Comparison of ENCODE assay signal across 8 cellular contexts in the genomic region with DNA sequence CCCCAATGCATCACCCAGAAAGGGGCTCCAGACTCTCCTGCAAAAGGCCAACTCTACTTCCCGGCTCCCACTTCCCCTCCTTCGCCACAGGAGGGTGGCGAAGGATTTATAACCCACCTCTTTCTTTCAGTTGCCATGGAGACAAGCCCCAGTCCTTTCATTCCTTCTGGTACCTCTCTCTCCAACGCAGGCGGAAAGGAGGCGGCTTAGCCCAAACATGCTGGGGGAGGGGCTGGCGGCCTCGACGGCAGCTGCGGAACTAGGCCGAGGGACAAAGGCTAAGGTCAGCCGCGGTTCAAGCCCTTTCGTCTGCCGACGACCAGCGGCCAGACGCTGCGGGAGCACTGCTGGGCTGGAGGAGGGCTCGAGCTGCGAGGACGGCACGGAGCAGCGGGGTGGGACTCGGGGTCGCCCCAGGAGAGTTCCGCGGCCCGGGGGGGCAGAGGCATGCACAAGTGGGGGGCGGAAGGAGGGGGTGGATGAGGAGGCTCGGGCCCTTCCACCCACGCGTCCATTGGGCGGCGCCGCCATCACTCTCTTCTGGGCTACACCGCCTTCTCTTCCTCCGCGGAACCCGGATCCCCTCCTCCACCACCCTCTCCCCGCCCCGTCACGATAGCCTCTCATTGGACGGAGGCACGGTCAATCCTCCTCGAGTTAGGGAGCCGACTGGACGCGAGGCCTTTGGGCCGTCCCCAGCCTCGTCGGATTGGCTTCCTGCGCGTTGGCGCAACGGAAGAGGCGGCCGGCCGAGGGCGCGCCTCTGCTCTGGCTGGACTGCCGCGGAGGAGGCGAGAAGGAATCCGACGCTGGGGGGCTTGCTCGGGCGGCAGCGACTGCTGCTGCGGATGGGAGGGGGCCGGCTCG. TPM values are rescaled to one million over a fixed set of nuclear protein-coding genes. Genes with fewer than 3 reads are reported as not detected.
A peak's percentile ranks its signal among the peaks of the same experiment; 100 is the strongest.
DNase-seq lines count a peak whose midpoint lies in the region; ATAC-seq and TF ChIP-seq lines count a peak whose summit lies in the region.

A gene (plus strand): TSS at position 766 of the 867 bp plus-strand sequence.

- H3K4me1 ChIP-seq in lung (ENCODE audit: control insufficient read depth in 2 of 2, insufficient read depth in 2 of 2, low read length in 2 of 2), result peaks cover 12 to 15% of the 10 kb centered on the region in 2 donors

- WGBS in lung, 2 donors, result 0% methylated on average over 61 to 72 of the region's 72 CpGs

- ATAC-seq in lung (ENCODE audit: insufficient read depth, low FRiP score), result peak; percentile 98

- no peaks in the 10 kb centered on the region for H3K9me3 ChIP-seq in lung (ENCODE audit: control insufficient read depth in 2 of 2, insufficient read depth in 1 of 2, low read length in 1 of 2)

- H3K4me3 ChIP-seq in lung, result peak within 1 kb of the TSS; percentile 97

- H3K27ac ChIP-seq in lung (ENCODE audit: low read depth in 1 of 2, low read length in 1 of 2), result peak within 1 kb of the TSS; percentile 95 to 98

- no peaks in the 10 kb centered on the region for H3K36me3 ChIP-seq in lung (ENCODE audit: control insufficient read depth in 2 of 2, insufficient read depth in 2 of 2, low read length in 2 of 2)

- DNase-seq in COR-L47 (lab: John Stamatoyannopoulos, UW) (peak; percentile 99), GM20000 (ENCODE audit: low spot score) (peak; percentile 99), HT-29 (ENCODE audit: low spot score) (peak; percentile 98), lung (ENCODE audit: low spot score) (peak; percentile 100)
- DNase-seq in NK-92 treated with Interleukin-12 subunit alpha and Interleukin-12 subunit beta, amount 100 ng/mL, for 24 hours (lab: John Stamatoyannopoulos, UW), result peak; percentile 98
- peak; percentile 98 for DNase-seq in activated CD8-positive, alpha-beta memory T cell treated with anti-CD3 and anti-CD28 coated beads for 24 hours
- DNase-seq in effector CD4-positive, alpha-beta T cell, result peak; percentile 96
- DNase-seq in stimulated activated CD4-positive, alpha-beta T cell treated with anti-CD3 and anti-CD28 coated beads, TNF-alpha, amount 100 ng/mL, for 4 hours (ENCODE audit: low read depth in 3 of 3), result peak; percentile 92 to 93 (median 92)

- H3K27me3 ChIP-seq in lung (ENCODE audit: control insufficient read depth, insufficient read depth), result no peaks in the 10 kb centered on the region

- TF ChIP-seq CTCF in GM20000 (IDR thresholded peaks at IDR 0.05; ENCODE audit: extremely low read depth, missing control alignments), result peak; percentile 33
- TF ChIP-seq CTCF in lung (IDR thresholded peaks at IDR 0.05; ENCODE audit: control extremely low read depth, extremely low read depth), result peak; percentile 22

RNA-seq across cellular contexts. Expression of the gene that starts here (rescaled TPM):
- total RNA-seq in HT-29 (2014; rRNA removed; shearing (Covaris generic)), result 34.6 and 39.1 TPM in 2 replicates
- 10 to 100 TPM; 39.6 to 46.2 TPM for total RNA-seq in lung
- 10 to 100 TPM; 24.6 to 29.2 TPM for polyA plus RNA-seq in lung

Comparison
In these comparisons a context has a peak if more than half of its experiments do, and no peak if none do; other contexts are left out.
1. Peak in every context shown above with its lines: DNase-seq, ATAC-seq, H3K4me3 ChIP-seq and H3K27ac ChIP-seq.